12 cellular contexts compared by ENCODE assay signal in the genomic region with DNA sequence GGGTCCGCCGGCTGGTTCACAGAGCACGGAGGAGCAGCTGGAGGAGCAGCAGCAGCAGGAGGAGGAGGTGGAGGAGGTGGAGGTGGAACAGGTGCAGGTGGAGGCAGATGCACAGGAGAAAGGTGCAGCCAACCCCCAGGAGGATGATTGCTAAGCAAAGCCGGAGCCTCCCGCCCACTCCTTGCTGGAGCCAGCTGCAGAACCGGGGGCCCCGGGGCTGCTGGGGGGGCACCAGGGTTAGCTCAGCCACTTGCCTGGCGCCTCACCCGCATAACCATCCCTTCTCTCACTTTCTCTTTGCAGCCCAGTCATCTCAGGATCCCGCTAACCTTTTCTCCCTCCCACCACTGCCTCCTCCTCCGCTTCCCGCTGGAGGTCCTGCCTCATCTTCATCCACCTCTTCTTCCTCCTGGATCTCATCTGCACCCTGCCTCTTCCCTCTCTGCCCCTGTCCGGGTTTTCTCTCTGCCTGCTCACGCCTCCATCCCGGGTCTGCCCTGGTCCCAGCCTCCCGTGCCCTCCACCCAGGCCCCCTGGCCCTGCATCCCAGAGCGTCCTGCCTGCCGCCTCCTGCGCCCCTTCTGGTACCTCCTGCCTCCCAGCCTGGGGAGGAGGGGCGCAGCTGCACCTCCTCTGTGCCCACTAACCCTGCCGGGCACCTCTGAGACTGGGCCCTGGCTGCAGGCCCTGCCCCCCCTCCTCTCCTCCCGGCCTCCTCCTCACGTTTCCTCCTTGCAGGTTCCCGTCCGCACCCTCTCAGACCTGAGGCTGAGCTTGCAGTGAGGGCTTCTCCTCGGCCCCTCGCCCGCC. TPM values are rescaled to one million over a fixed set of nuclear protein-coding genes. Genes with fewer than 3 reads are reported as not detected.
DNase-seq lines count a peak whose midpoint lies in the region; ATAC-seq lines count a peak whose summit lies in the region.
"Had no signal": no experiment of that assay in that cellular context is flagged by ENCODE, and none has a peak within 500 bp of the region (broad histone marks: within the 10 kb centered on the region; RNA-seq: fewer than 3 reads in every experiment).

No MANE protein-coding gene starts in this region.

- no peak overlapping the region for H3K4me3 Mint-ChIP-seq in activated T-cell treated with anti-CD3 and anti-CD28 coated beads, Interleukin-2, amount 50 U/mL, for 4 hours

- peaks cover 20% of the 10 kb centered on the region for H3K4me1 Mint-ChIP-seq in activated T-cell treated with anti-CD3 and anti-CD28 coated beads, Interleukin-2, amount 50 U/mL, for 4 hours (ENCODE audit: low read depth)

- peak; percentile 78 to 84 for ATAC-seq in activated T-cell treated with anti-CD3 and anti-CD28 coated beads, Interleukin-2, amount 50 U/mL, for 4 hours
- no peak for ATAC-seq in HG03354 (IDR thresholded peaks at IDR 0.05; ENCODE audit: poor library complexity, severe bottlenecking, unreplicated experiment)
- ATAC-seq: sciatic nerve had no signal

- no peaks in the 10 kb centered on the region for H3K27me3 Mint-ChIP-seq in activated T-cell treated with anti-CD3 and anti-CD28 coated beads, Interleukin-2, amount 50 U/mL, for 4 hours (ENCODE audit: low read depth)

- H3K9me3 Mint-ChIP-seq in activated T-cell treated with anti-CD3 and anti-CD28 coated beads, Interleukin-2, amount 50 U/mL, for 4 hours, result no peaks in the 10 kb centered on the region

- DNase-seq in NCI-H1417 (lab: John Stamatoyannopoulos, UW) (peak; percentile 17 to 68 (median 45)), NCI-H1417 treated with DMSO at 0.1 percent for 48 hours (lab: John Stamatoyannopoulos, UW) (no peak), NCI-H1105 (lab: John Stamatoyannopoulos, UW) (peak; percentile 45), NCI-H1930 (lab: John Stamatoyannopoulos, UW) (no peak), NCI-H1694 (lab: John Stamatoyannopoulos, UW) (no peak)
- DNase-seq in activated T-cell treated with anti-CD3 and anti-CD28 coated beads, Interleukin-2, amount 50 U/mL, for 4 hours, result no peak
- peak; percentile 63 to 70 for DNase-seq in stimulated activated CD4-positive, alpha-beta T cell treated with anti-CD3 and anti-CD28 coated beads, Interleukin-2, amount 100 ng/mL, for 24 hours
- DNase-seq: colonic mucosa; NK-92 treated with Interleukin-12 subunit alpha and Interleukin-12 subunit beta, amount 100 ng/mL, for 24 hours had no signal

- H3K36me3 Mint-ChIP-seq in activated T-cell treated with anti-CD3 and anti-CD28 coated beads, Interleukin-2, amount 50 U/mL, for 4 hours (ENCODE audit: insufficient read depth), result peaks cover 21% of the 10 kb centered on the region

RNA-seq across cellular contexts. Expression of a gene that starts 9.5 kb away (rescaled TPM):
- 10 to 100 TPM; 33.8 to 39.6 (median 34.3) TPM for total RNA-seq in activated T-cell treated with anti-CD3 and anti-CD28 coated beads, Interleukin-2, amount 50 U/mL, for 4 hours

RNA-seq across cellular contexts. Expression of a gene that starts 41.5 kb away (rescaled TPM):
- 1 to 10 TPM; 4.7 to 7.2 (median 6.0) TPM for total RNA-seq in activated T-cell treated with anti-CD3 and anti-CD28 coated beads, Interleukin-2, amount 50 U/mL, for 4 hours

RNA-seq across cellular contexts. Expression of a gene that starts 41.8 kb away (rescaled TPM):
- total RNA-seq in activated T-cell treated with anti-CD3 and anti-CD28 coated beads, Interleukin-2, amount 50 U/mL, for 4 hours, result 1 to 10 TPM; 1.2 TPM

RNA-seq across cellular contexts. Expression of a gene that starts 48.5 kb away (rescaled TPM):
- 1 to 10 TPM in 1 of 3 donors, under 1 TPM in 2; 0.76 to 1.3 (median 0.89) TPM for total RNA-seq in activated T-cell treated with anti-CD3 and anti-CD28 coated beads, Interleukin-2, amount 50 U/mL, for 4 hours
- total RNA-seq: A172, sciatic nerve had no signal

Comparison
In these comparisons a context has a peak if more than half of its experiments do, and no peak if none do; other contexts are left out.
1. DNase-seq: peak in NCI-H1417 (3 of 3), NCI-H1105 (single experiment) and stimulated activated CD4-positive, alpha-beta T cell treated with anti-CD3 and anti-CD28 coated beads, Interleukin-2, amount 100 ng/mL, for 24 hours (2 of 2); none in NCI-H1417 treated with DMSO at 0.1 percent for 48 hours (single experiment), activated T-cell treated with anti-CD3 and anti-CD28 coated beads, Interleukin-2, amount 50 U/mL, for 4 hours (single experiment), NCI-H1930 (0 of 2) and NCI-H1694 (single experiment).